Comparison of ENCODE assay signal across 23 cellular contexts in the genomic region with DNA sequence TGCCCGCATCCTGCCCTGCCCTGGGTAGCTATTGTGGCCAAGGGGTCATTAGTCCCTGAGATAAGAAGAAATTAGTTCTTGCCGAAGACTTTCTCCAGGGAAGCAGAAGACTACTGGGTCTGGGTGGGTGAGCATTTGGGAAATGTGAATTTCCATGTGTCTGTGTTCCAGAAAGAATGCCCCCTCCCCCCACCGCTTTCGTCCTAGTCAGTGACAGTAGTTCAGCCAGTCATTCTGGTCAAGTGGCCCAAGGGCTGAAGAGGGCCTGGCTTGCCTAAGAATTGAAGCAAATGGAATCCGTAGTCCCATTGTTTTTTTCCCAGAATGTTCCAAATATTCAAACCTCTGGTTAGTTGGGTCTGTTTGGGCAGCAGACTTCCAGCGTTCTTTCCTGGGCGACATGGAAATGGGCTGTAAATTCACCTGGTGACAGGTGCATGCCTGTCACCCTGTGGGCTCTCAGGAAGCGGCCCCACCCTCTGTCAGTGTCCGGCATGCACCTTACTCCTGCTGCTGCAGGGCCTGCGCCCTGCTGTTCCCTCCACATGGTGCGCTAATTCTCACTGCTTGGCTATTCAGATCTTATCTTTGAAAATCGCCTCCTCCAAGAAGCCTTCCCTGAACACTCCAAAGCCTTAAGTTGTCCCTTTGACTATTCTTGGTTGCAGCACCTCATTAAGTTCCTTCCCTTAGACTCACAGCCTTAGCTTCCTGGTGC. TPM values are rescaled to one million over a fixed set of nuclear protein-coding genes. Genes with fewer than 3 reads are reported as not detected.
A peak's percentile ranks its signal among the peaks of the same experiment; 100 is the strongest.
DNase-seq lines count a peak whose midpoint lies in the region; ATAC-seq, FAIRE-seq and TF ChIP-seq lines count a peak whose summit lies in the region.
"Had no signal": no experiment of that assay in that cellular context is flagged by ENCODE, and none has a peak within 500 bp of the region (broad histone marks: within the 10 kb centered on the region; RNA-seq: fewer than 3 reads in every experiment).

No MANE protein-coding gene starts in this region.

- H3K79me1 ChIP-seq in neuronal stem cell (ENCODE audit: low read depth, low read length), result no peaks in the 10 kb centered on the region

- no peak overlapping the region for H3K4me3 ChIP-seq in endodermal cell (ENCODE audit: low read length)
- no peak overlapping the region for H3K4me3 ChIP-seq in neuronal stem cell (ENCODE audit: low read length in 2 of 2)

- H3K9me3 ChIP-seq in endodermal cell (ENCODE audit: control insufficient read depth, low read length), result peaks cover under 1% of the 10 kb centered on the region
- H3K9me3 ChIP-seq in neuronal stem cell (replicated peaks in 1 of 2; ENCODE audit: control insufficient read depth in 2 of 2, insufficient read depth in 1 of 2, low read depth in 1 of 2, low read length in 2 of 2), result peaks cover 0 to 2% of the 10 kb centered on the region in 2 donors
- H3K9me3 ChIP-seq: BE2C had no signal

- H2AK5ac ChIP-seq in neuronal stem cell (ENCODE audit: low read depth, low read length), result peak overlapping the region; percentile 24

- no peaks in the 10 kb centered on the region for H3K36me3 Mint-ChIP-seq in endodermal cell (ENCODE audit: low read depth)
- H3K36me3 Mint-ChIP-seq: CD4-positive, alpha-beta memory T cell; IgD-negative memory B cell had no signal

- no peak overlapping the region for H4K91ac ChIP-seq in neuronal stem cell (ENCODE audit: low read depth, low read length, poor library complexity)

- H3K4me1 Mint-ChIP-seq in endodermal cell, result peaks cover 16% of the 10 kb centered on the region

- H3K4me2 ChIP-seq in neuronal stem cell (ENCODE audit: insufficient read depth, low read length, poor library complexity, severe bottlenecking), result no peak overlapping the region

- no peak overlapping the region for H3K14ac ChIP-seq in neuronal stem cell (ENCODE audit: low read length)

- H3K27me3 ChIP-seq in endodermal cell (ENCODE audit: control insufficient read depth, insufficient read depth, low read length, poor library complexity, severe bottlenecking) (peaks cover 28% of the 10 kb centered on the region), neuronal stem cell (ENCODE audit: control insufficient read depth in 3 of 3, insufficient read depth in 3 of 3, low read depth in 1 of 3, low read length in 3 of 3) (peaks cover 2 to 26% (median 8%) of the 10 kb centered on the region in 3 experiments)

- no peak overlapping the region for H2BK15ac ChIP-seq in neuronal stem cell (ENCODE audit: low read length)

- DNase-seq in NCI-H146 (lab: John Stamatoyannopoulos, UW) (peak; percentile 52), NCI-H146 treated with DMSO at 0.1 percent for 48 hours (lab: John Stamatoyannopoulos, UW; ENCODE audit: unreplicated experiment) (no peak), endodermal cell (no peak), neuronal stem cell (ENCODE audit: low spot score) (no peak), amniotic stem cell (lab: John Stamatoyannopoulos, UW) (no peak), HTR-8/SVneo (ENCODE audit: insufficient read length, low spot score) (no peak)
- DNase-seq in stimulated activated naive CD4-positive, alpha-beta T cell treated with Interleukin-2 at 50 U/mL for 16 hours (lab: John Stamatoyannopoulos, UW), result no peak
- DNase-seq: BE2C; CD4-positive, alpha-beta memory T cell; DMS79 treated with DMSO at 0.1 percent for 48 hours; NCI-H1105; NCI-H187 treated with DMSO at 0.1 percent for 48 hours; NCI-H345; NCI-H526 treated with DMSO at 0.1 percent for 48 hours; SHP77 treated with DMSO at 0.1 percent for 48 hours had no signal

- H2BK120ac ChIP-seq in neuronal stem cell (ENCODE audit: low read depth, low read length), result no peak overlapping the region

- WGBS in endodermal cell (ENCODE audit: insufficient coverage in 1 of 2, insufficient read length in 1 of 2), 2 experiments, result 88 to 92% methylated on average over 9 to 12 of the region's 12 CpGs
- no CpG with 5 or more reads among the region's 12 CpGs for WGBS in neuronal stem cell (ENCODE audit: extremely low coverage in 2 of 2, insufficient read length in 2 of 2, insufficient replicate concordance in 1 of 2), 2 donors

- no peak overlapping the region for H2BK12ac ChIP-seq in neuronal stem cell (ENCODE audit: low read length)

- H3K27ac ChIP-seq in endodermal cell (ENCODE audit: low read depth, low read length) (no peak overlapping the region), neuronal stem cell (replicated peaks; ENCODE audit: low read length) (no peak overlapping the region)
- H3K27ac ChIP-seq: 22Rv1 had no signal

- H3K36me3 ChIP-seq in endodermal cell (ENCODE audit: control insufficient read depth, insufficient read depth, low read length), result no peaks in the 10 kb centered on the region
- no peaks in the 10 kb centered on the region for H3K36me3 ChIP-seq in neuronal stem cell (replicated peaks in 1 of 2; ENCODE audit: control insufficient read depth in 2 of 2, insufficient read depth in 2 of 2, low read length in 2 of 2)
- H3K36me3 ChIP-seq: BE2C had no signal

- no peak overlapping the region for H2BK5ac ChIP-seq in neuronal stem cell (ENCODE audit: low read length)

- H3K4me3 Mint-ChIP-seq in endodermal cell, result peak overlapping the region; percentile 47
- H3K4me3 Mint-ChIP-seq: IgD-negative memory B cell had no signal

- H3K4me1 ChIP-seq in endodermal cell (ENCODE audit: control insufficient read depth, insufficient read depth, low read length) (peaks cover 2% of the 10 kb centered on the region), neuronal stem cell (ENCODE audit: control insufficient read depth in 2 of 2, insufficient read depth in 1 of 2, low read depth in 1 of 2, low read length in 2 of 2) (peaks cover 14 to 41% of the 10 kb centered on the region in 2 donors)

- H3K9ac ChIP-seq in endodermal cell (ENCODE audit: extremely low read depth, low read length, poor library complexity, severe bottlenecking) (no peak overlapping the region), neuronal stem cell (ENCODE audit: low read depth, low read length, poor library complexity) (no peak overlapping the region)

- H3K23ac ChIP-seq in neuronal stem cell (ENCODE audit: low read depth, low read length, poor library complexity), result no peak overlapping the region

- H3K4ac ChIP-seq in neuronal stem cell (ENCODE audit: low read length), result no peak overlapping the region

- ATAC-seq in HG03025 (IDR thresholded peaks at IDR 0.05; ENCODE audit: low FRiP score, unreplicated experiment), result no peak

- H3K9me3 Mint-ChIP-seq in endodermal cell, result peaks cover 1% of the 10 kb centered on the region

- no peak overlapping the region for H4K8ac ChIP-seq in neuronal stem cell (ENCODE audit: low read depth, low read length)

- FAIRE-seq in HTR-8/SVneo (lab: Jason Lieb, UNC), result no peak
- FAIRE-seq: D721Med, G401.6 had no signal

- no peak for TF ChIP-seq CTCF in endodermal cell (conservative IDR thresholded peaks at IDR 0.05)

- H3K27me3 Mint-ChIP-seq in endodermal cell (ENCODE audit: insufficient read depth), result peaks cover 39% of the 10 kb centered on the region

- H3K27ac Mint-ChIP-seq in endodermal cell, result no peak overlapping the region
- H3K27ac Mint-ChIP-seq: CD4-positive, alpha-beta memory T cell had no signal

- no peak overlapping the region for H2AFZ ChIP-seq in neuronal stem cell (ENCODE audit: low read length)

- H3K18ac ChIP-seq in neuronal stem cell (ENCODE audit: low read length), result no peak overlapping the region

RNA-seq across cellular contexts. Expression of gene RFLNA, which starts 1.4 kb away (rescaled TPM):
- total RNA-seq in endodermal cell, result 1 to 10 TPM; 1.2 to 2.0 TPM
- 6.3 TPM for polyA plus RNA-seq in endodermal cell (2013, experiment 1 of 2)
- 5.2 TPM for polyA plus RNA-seq in endodermal cell (2013, experiment 2 of 2)
- 1.5 TPM for polyA plus RNA-seq in neuronal stem cell (2013, experiment 1 of 2)
- polyA plus RNA-seq in neuronal stem cell (2013, experiment 2 of 2), result 2.0 TPM
- total RNA-seq: CD4-positive, alpha-beta memory T cell; H4; HT1080; OCI-LY7 had no signal
- polyA plus RNA-seq: CD4-positive, alpha-beta memory T cell; IgD-negative memory B cell had no signal
